Comparison of ENCODE assay signal across 8 cellular contexts in the genomic region with DNA sequence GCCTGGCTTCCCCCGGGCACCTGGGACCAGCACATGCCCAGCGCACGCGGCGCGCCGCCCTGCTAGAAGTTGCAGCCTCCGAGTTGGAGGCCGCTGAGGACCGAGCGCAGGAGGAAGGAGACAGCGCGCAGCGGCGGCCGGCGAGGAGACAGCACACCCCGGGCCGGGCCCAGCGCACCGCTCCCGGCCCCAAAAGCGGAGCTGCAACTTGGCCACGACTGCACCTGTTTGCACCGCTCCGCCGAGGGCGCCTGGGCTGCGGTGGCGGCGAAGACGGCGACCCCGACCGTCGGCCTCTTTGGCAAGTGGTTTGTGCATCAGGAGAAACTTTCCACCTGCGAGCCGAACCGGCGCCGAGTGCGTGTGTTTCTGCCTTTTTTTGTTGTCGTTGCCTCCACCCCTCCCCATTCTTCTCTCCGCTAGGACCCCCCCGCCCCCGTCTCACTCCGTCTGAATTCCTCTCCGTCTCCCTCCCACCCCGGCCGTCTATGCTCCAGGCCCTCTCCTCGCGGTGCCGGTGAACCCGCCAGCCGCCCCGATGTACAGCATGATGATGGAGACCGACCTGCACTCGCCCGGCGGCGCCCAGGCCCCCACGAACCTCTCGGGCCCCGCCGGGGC. TPM values are rescaled to one million over a fixed set of nuclear protein-coding genes. Genes with fewer than 3 reads are reported as not detected.
DNase-seq lines count a peak whose midpoint lies in the region; TF ChIP-seq lines count a peak whose summit lies in the region.

SOX1 (plus strand) TSS at position 29 of the 621 bp plus-strand sequence; CDS start at position 539, 510 bp downstream.

- H3K4me3 ChIP-seq in BLaER1 = peak within 1 kb of the TSS; percentile 39

- peaks cover 37% of the 10 kb centered on the region for H3K9me3 ChIP-seq in BLaER1

- peaks cover 21% of the 10 kb centered on the region for H3K36me3 Mint-ChIP-seq in brain
- no peaks in the 10 kb centered on the region for H3K36me3 Mint-ChIP-seq in nephron (ENCODE audit: low read depth)

- H3K9me3 Mint-ChIP-seq in brain (peaks cover 0 to 3% (median 2%) of the 10 kb centered on the region in 5 experiments), nephron (no peaks in the 10 kb centered on the region)

- TF ChIP-seq CTCF in GM13976 (IDR thresholded peaks at IDR 0.05; ENCODE audit: borderline replicate concordance, control extremely low read depth, extremely low read depth, insufficient read depth, missing control alignments) = no peak
- TF ChIP-seq CTCF in brain (conservative IDR thresholded peaks at IDR 0.05) = no peak
- no peak for TF ChIP-seq CTCF in nephron (IDR thresholded peaks at IDR 0.05; ENCODE audit: unreplicated experiment in 3 of 3)

- H3K9ac ChIP-seq in BLaER1 = no peak within 1 kb of the TSS

- no peak within 1 kb of the TSS for H3K27ac ChIP-seq in BLaER1

- H3K4me1 Mint-ChIP-seq in brain = peaks cover 68% of the 10 kb centered on the region
- peaks cover 18% of the 10 kb centered on the region for H3K4me1 Mint-ChIP-seq in nephron

- H4K20me1 ChIP-seq in BLaER1 = peaks cover 88% of the 10 kb centered on the region

- H3K4me1 ChIP-seq in BLaER1 = peaks cover 11% of the 10 kb centered on the region

- H3K27me3 ChIP-seq in BLaER1 = peaks cover 100% of the 10 kb centered on the region

- no peak within 1 kb of the TSS for H3K4me2 ChIP-seq in BLaER1

- H3K36me3 ChIP-seq in BLaER1 = no peaks in the 10 kb centered on the region

- DNase-seq in GM13976 (ENCODE audit: low spot score) = peak; percentile 29
- no peak for DNase-seq in stimulated activated CD4-positive, alpha-beta T cell treated with anti-CD3 and anti-CD28 coated beads, Interleukin-1b, Interleukin-23, amount 100 ng/mL, for 48 hours
- no peak for DNase-seq in A172 (ENCODE audit: low spot score)
- DNase-seq in NK-92 treated with Interleukin-12 subunit alpha and Interleukin-12 subunit beta, amount 100 ng/mL, for 24 hours (lab: John Stamatoyannopoulos, UW) = no peak
- no peak for DNase-seq in iPS-NIHi11 (ENCODE audit: low spot score)

- in situ Hi-C loops in GM13976 (cut with MboI; ENCODE audit: low sequenced_read_pairs, unreplicated experiment) = no loop called here

- H3K27ac Mint-ChIP-seq in brain = peak within 1 kb of the TSS; percentile 60 to 95 (median 91)
- no peak within 1 kb of the TSS for H3K27ac Mint-ChIP-seq in nephron

- H3K27me3 Mint-ChIP-seq in brain (peaks cover 42% of the 10 kb centered on the region), nephron (ENCODE audit: low read depth) (peaks cover 90% of the 10 kb centered on the region)

- peak within 1 kb of the TSS; percentile 82 to 87 (median 83) for H3K4me3 Mint-ChIP-seq in brain
- H3K4me3 Mint-ChIP-seq in nephron = peak within 1 kb of the TSS; percentile 22 to 71 (median 42)

RNA-seq across cellular contexts. Expression of gene SOX1, which starts in this region (rescaled TPM):
- polyA plus RNA-seq in brain (ENCODE audit: insufficient read depth, low read depth, low replicate concordance) = 98.5 TPM
- not detected in 2 replicates for total RNA-seq in A172 (2014; rRNA removed; shearing (Covaris generic))

Comparison
In these comparisons a context has a peak if more than half of its experiments do, and no peak if none do; other contexts are left out.
1. H3K27ac Mint-ChIP-seq: peak in brain (5 of 5); none in nephron (0 of 3).